ENCODE assay signal across 20 cellular contexts in genomic region chr5:173514666-173515065, GRCh38.
"Had no signal": no experiment of that assay in that cellular context is flagged by ENCODE, and none has a peak within 500 bp of the region (broad histone marks: within the 10 kb centered on the region; RNA-seq: fewer than 3 reads in every experiment).

No MANE protein-coding gene starts in this region.

- H3K4me3 ChIP-seq: ascending aorta, breast epithelium, coronary artery, heart left ventricle, left ventricle myocardium inferior, sigmoid colon, spleen, testis, upper lobe of left lung had no signal

- ATAC-seq: activated CD8-positive, alpha-beta memory T cell treated with anti-CD3 and anti-CD28 coated beads, Interleukin-2, amount 10 ng/mL, durations not matched to agents 7 days and 5 days; heart left ventricle; naive thymus-derived CD4-positive, alpha-beta T cell; stimulated activated memory B cell treated with anti-CD40 and anti-IgM and Interleukin-4, amounts not matched to agents 10 μg/mL and 1 μg/mL and 100 μg/mL, for 72 hours had no signal

- H3K9ac ChIP-seq: parathyroid adenoma had no signal

- H2AFZ ChIP-seq: parathyroid adenoma had no signal

- FAIRE-seq: frontal cortex had no signal

- H3K9me3 ChIP-seq: ascending aorta, breast epithelium, sigmoid colon, testis, upper lobe of left lung had no signal

- H3K27me3 ChIP-seq: ascending aorta, breast epithelium, sigmoid colon, testis, upper lobe of left lung had no signal

- H3K36me3 ChIP-seq: ascending aorta, breast epithelium, heart left ventricle, left ventricle myocardium inferior, sigmoid colon, spleen, upper lobe of left lung had no signal

- H3K4me1 ChIP-seq: ascending aorta, breast epithelium, left ventricle myocardium inferior, parathyroid adenoma, sigmoid colon, spleen, testis, upper lobe of left lung had no signal

- DNase-seq: activated B cell treated with CpG ODN at 0.5 μM for 24 hours; activated CD4-positive, alpha-beta memory T cell treated with anti-CD3 and anti-CD28 coated beads, Interleukin-2, amount 10 ng/mL, durations not matched to agents 7 days and 5 days; activated CD4-positive, alpha-beta T cell treated with anti-CD3 and anti-CD28 coated beads for 4 hours; activated CD8-positive, alpha-beta memory T cell treated with anti-CD3 and anti-CD28 coated beads, Interleukin-2, amount 10 ng/mL, durations not matched to agents 7 days and 5 days; activated naive CD4-positive, alpha-beta T cell treated with anti-CD3 and anti-CD28 coated beads for 36 hours; heart left ventricle; kidney glomerular epithelial cell; left ventricle myocardium inferior; naive thymus-derived CD4-positive, alpha-beta T cell; sigmoid colon; spleen; stimulated activated CD4-positive, alpha-beta T cell treated with anti-CD3 and anti-CD28 coated beads, Interleukin-4, amount 100 ng/mL, for 4 hours; testis; upper lobe of left lung had no signal

- H3K27ac ChIP-seq: ascending aorta, breast epithelium, coronary artery, heart left ventricle, left ventricle myocardium inferior, parathyroid adenoma, sigmoid colon, spleen, testis, upper lobe of left lung had no signal
